In genomic region chr6:63305278-63305677, GRCh38 we compare ENCODE assay signal across 29 cellular contexts. TPM values are rescaled to one million over a fixed set of nuclear protein-coding genes. Genes with fewer than 3 reads are reported as not detected.
DNase-seq lines count a peak whose midpoint lies in the region; ATAC-seq and TF ChIP-seq lines count a peak whose summit lies in the region.
"Had no signal": no experiment of that assay in that cellular context is flagged by ENCODE, and none has a peak within 500 bp of the region (broad histone marks: within the 10 kb centered on the region; RNA-seq: fewer than 3 reads in every experiment).

No MANE protein-coding gene starts in this region.

- H3K4me1 ChIP-seq in mucosa of descending colon (ENCODE audit: low read depth): peaks cover 18% of the 10 kb centered on the region
- H3K4me1 ChIP-seq: thyroid gland had no signal

- no peaks in the 10 kb centered on the region for H3K36me3 ChIP-seq in mucosa of descending colon (ENCODE audit: low read depth)
- H3K36me3 ChIP-seq: stomach, thyroid gland had no signal

- intact Hi-C loops in mucosa of descending colon (cut with DNase I, micrococcal nuclease): no loop called here

- no peaks in the 10 kb centered on the region for H3K9me3 Mint-ChIP-seq in stimulated activated memory B cell treated with anti-CD40 and anti-IgM and Interleukin-4, amounts not matched to agents 10 μg/mL and 1 μg/mL and 100 μg/mL, for 72 hours
- H3K9me3 Mint-ChIP-seq: activated T-cell treated with anti-CD3 and anti-CD28 coated beads, Interleukin-2, amount 50 U/mL, for 4 hours; naive thymus-derived CD4-positive, alpha-beta T cell had no signal

- ATAC-seq in HG03432 (IDR thresholded peaks at IDR 0.05; ENCODE audit: unreplicated experiment): peak; percentile 35
- ATAC-seq in mucosa of descending colon: peak; percentile 87
- no peak for ATAC-seq in HG02571 (IDR thresholded peaks at IDR 0.05; ENCODE audit: unreplicated experiment)
- no peak for ATAC-seq in stimulated activated memory B cell treated with anti-CD40 and anti-IgM and Interleukin-4, amounts not matched to agents 10 μg/mL and 1 μg/mL and 100 μg/mL, for 72 hours
- no peak for ATAC-seq in GM21723 (IDR thresholded peaks at IDR 0.05; ENCODE audit: unreplicated experiment)
- ATAC-seq: activated T-cell treated with anti-CD3 and anti-CD28 coated beads, Interleukin-2, amount 50 U/mL, for 4 hours; naive thymus-derived CD4-positive, alpha-beta T cell; Right ventricle myocardium inferior had no signal

- H3K4me3 ChIP-seq in epithelial cell of proximal tubule (ENCODE audit: low read depth, low read length) (no peak overlapping the region), mucosa of descending colon (no peak overlapping the region)
- H3K4me3 ChIP-seq: GM23248, smooth muscle cell, stomach, thyroid gland had no signal

- no peaks in the 10 kb centered on the region for H3K9me3 ChIP-seq in mucosa of descending colon
- H3K9me3 ChIP-seq: stomach, thyroid gland had no signal

- no peaks in the 10 kb centered on the region for H3K36me3 Mint-ChIP-seq in stimulated activated memory B cell treated with anti-CD40 and anti-IgM and Interleukin-4, amounts not matched to agents 10 μg/mL and 1 μg/mL and 100 μg/mL, for 72 hours
- H3K36me3 Mint-ChIP-seq: CD8-positive, alpha-beta memory T cell; naive thymus-derived CD4-positive, alpha-beta T cell had no signal

- in situ Hi-C loops in Caki2 (cut with HindIII; ENCODE audit: low pct_unique_long_range_greater_than_20kb, low sequenced_read_pairs): no loop called here

- no peaks in the 10 kb centered on the region for H3K4me1 Mint-ChIP-seq in stimulated activated memory B cell treated with anti-CD40 and anti-IgM and Interleukin-4, amounts not matched to agents 10 μg/mL and 1 μg/mL and 100 μg/mL, for 72 hours
- H3K4me1 Mint-ChIP-seq: B cell; CD8-positive, alpha-beta memory T cell; naive thymus-derived CD4-positive, alpha-beta T cell had no signal

- no peaks in the 10 kb centered on the region for H3K27me3 Mint-ChIP-seq in stimulated activated memory B cell treated with anti-CD40 and anti-IgM and Interleukin-4, amounts not matched to agents 10 μg/mL and 1 μg/mL and 100 μg/mL, for 72 hours
- H3K27me3 Mint-ChIP-seq: B cell; CD8-positive, alpha-beta memory T cell had no signal

- H3K27ac Mint-ChIP-seq in stimulated activated memory B cell treated with anti-CD40 and anti-IgM and Interleukin-4, amounts not matched to agents 10 μg/mL and 1 μg/mL and 100 μg/mL, for 72 hours: no peak overlapping the region
- H3K27ac Mint-ChIP-seq: B cell; CD8-positive, alpha-beta memory T cell; naive thymus-derived CD4-positive, alpha-beta T cell had no signal

- DNase-seq in Caki2 (ENCODE audit: low read depth) (peak; percentile 76), epithelial cell of proximal tubule (ENCODE audit: low read depth) (peak; percentile 6), mucosa of descending colon (peak in 1 of 3 donors; percentile 61), RPMI8226 (no peak)
- DNase-seq: activated CD4-positive, alpha-beta T cell treated with anti-CD3 and anti-CD28 coated beads for 4 hours; activated T-cell treated with anti-CD3 and anti-CD28 coated beads, Interleukin-2, amount 50 U/mL, for 4 hours; CD8-positive, alpha-beta memory T cell; GM23248; head of caudate nucleus; kidney; naive thymus-derived CD4-positive, alpha-beta T cell; NCI-H1048; NCI-H187; NCI-H2171; NCI-H510A treated with DMSO at 0.1 percent for 48 hours; stimulated activated CD4-positive, alpha-beta T cell treated with anti-CD3 and anti-CD28 coated beads, Interleukin-1b, Interleukin-23, amount 100 ng/mL, for 48 hours; stimulated activated CD8-positive, alpha-beta memory T cell treated with anti-CD3 and anti-CD28 coated beads, Interleukin-4, amount 100 ng/mL, for 48 hours; stomach; thyroid gland had no signal

- H3K4me3 Mint-ChIP-seq in stimulated activated memory B cell treated with anti-CD40 and anti-IgM and Interleukin-4, amounts not matched to agents 10 μg/mL and 1 μg/mL and 100 μg/mL, for 72 hours: no peak overlapping the region
- H3K4me3 Mint-ChIP-seq: activated T-cell treated with anti-CD3 and anti-CD28 coated beads, Interleukin-2, amount 50 U/mL, for 4 hours; B cell; CD8-positive, alpha-beta memory T cell; naive thymus-derived CD4-positive, alpha-beta T cell had no signal

- TF ChIP-seq CTCF in epithelial cell of proximal tubule (conservative IDR thresholded peaks at IDR 0.05; ENCODE audit: low read depth, low read length): no peak
- no peak for TF ChIP-seq CTCF in mucosa of descending colon (IDR thresholded peaks at IDR 0.05)

RNA-seq across cellular contexts. Expression of gene LGSN, which starts 14.5 kb away (rescaled TPM):
- not detected in 2 replicates for total RNA-seq in Caki2 (2014; rRNA removed; shearing (Covaris generic); ENCODE audit: low replicate concordance)
- total RNA-seq in epithelial cell of proximal tubule (not detected in 2 replicates), mucosa of descending colon (under 1 TPM; 0.05 to 0.14 (median 0.09) TPM)
- total RNA-seq: activated T-cell treated with anti-CD3 and anti-CD28 coated beads, Interleukin-2, amount 50 U/mL, for 4 hours; B cell; CD8-positive, alpha-beta memory T cell; cerebellum; endothelial cell of umbilical vein; GM23248; mesenteric fat pad; Right ventricle myocardium inferior; smooth muscle cell; thyroid gland had no signal

Comparison
In these comparisons a context has a peak if more than half of its experiments do, and no peak if none do; other contexts are left out.
1. ATAC-seq: peak in HG03432 (single experiment) and mucosa of descending colon (single experiment); none in HG02571 (single experiment), stimulated activated memory B cell treated with anti-CD40 and anti-IgM and Interleukin-4, amounts not matched to agents 10 μg/mL and 1 μg/mL and 100 μg/mL, for 72 hours (single experiment) and GM21723 (single experiment).